ENCODE assay signal across 14 cellular contexts in genomic region chr7:129750091-129750870, GRCh38.
"Had no signal": no experiment of that assay in that cellular context is flagged by ENCODE, and none has a peak within 500 bp of the region (broad histone marks: within the 10 kb centered on the region; RNA-seq: fewer than 3 reads in every experiment).

No MANE protein-coding gene starts in this region.

- H3K4me3 Mint-ChIP-seq: activated T-helper 17 cell treated with anti-CD3 and anti-CD28 coated beads, Interleukin-2, amount 50 U/mL, for 72 hours; immature natural killer cell; nephron progenitor cell had no signal

- H3K27ac ChIP-seq: colonic mucosa, transverse colon had no signal

- DNase-seq: activated CD4-positive, alpha-beta T cell treated with anti-CD3 and anti-CD28 coated beads, Interleukin-2, amount 50 U/mL, for 1 hour; activated naive CD4-positive, alpha-beta T cell treated with Interleukin-2 at 50 U/mL for 16 hours; caudate nucleus; colonic mucosa; head of caudate nucleus; immature natural killer cell; nephron progenitor cell; occipital lobe; stimulated activated CD4-positive, alpha-beta T cell treated with anti-CD3 and anti-CD28 coated beads, Interleukin-4, amount 100 ng/mL, for 1 hour; stimulated activated naive CD4-positive, alpha-beta T cell; transverse colon had no signal

- H3K4me3 ChIP-seq: colonic mucosa, transverse colon had no signal

- ATAC-seq: activated CD4-positive, CD25-positive, alpha-beta regulatory T cell treated with anti-CD3 and anti-CD28 coated beads, Interleukin-2, amount 50 U/mL, for 24 hours; activated T-helper 17 cell treated with anti-CD3 and anti-CD28 coated beads, Interleukin-2, amount 50 U/mL, for 72 hours; SK-N-SH treated with all-trans-retinoic acid at 6 μM for 48 hours had no signal

- H3K9me3 Mint-ChIP-seq: activated T-helper 17 cell treated with anti-CD3 and anti-CD28 coated beads, Interleukin-2, amount 50 U/mL, for 72 hours; immature natural killer cell; nephron progenitor cell had no signal

- H3K27ac Mint-ChIP-seq: activated T-helper 17 cell treated with anti-CD3 and anti-CD28 coated beads, Interleukin-2, amount 50 U/mL, for 72 hours; immature natural killer cell; nephron progenitor cell had no signal

- H3K27me3 Mint-ChIP-seq: activated T-helper 17 cell treated with anti-CD3 and anti-CD28 coated beads, Interleukin-2, amount 50 U/mL, for 72 hours had no signal

- H3K36me3 ChIP-seq: colonic mucosa had no signal

- H3K9me3 ChIP-seq: colonic mucosa, transverse colon had no signal

- H3K27me3 ChIP-seq: colonic mucosa, transverse colon had no signal
